Comparison of ENCODE assay signal across 21 cellular contexts in the genomic region with DNA sequence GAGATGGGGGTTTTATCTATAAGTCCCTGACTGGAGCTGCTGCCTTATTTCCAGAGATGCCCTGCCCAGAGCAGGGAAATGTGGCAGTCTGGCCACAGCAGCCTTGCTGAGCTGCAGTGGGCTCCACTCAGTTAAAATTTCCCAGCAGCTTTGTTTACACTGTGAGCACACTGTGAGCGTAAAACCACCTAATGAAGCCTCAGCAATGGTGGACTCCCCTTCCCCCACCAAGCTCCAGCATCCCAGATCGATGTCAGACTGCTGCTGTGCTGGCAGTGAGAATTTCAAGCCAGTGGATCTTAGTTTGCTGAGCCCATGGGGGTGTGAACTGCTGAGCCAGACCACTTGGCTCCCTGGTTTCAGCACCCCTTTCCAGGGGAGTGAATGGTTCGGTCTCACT.
A peak's percentile ranks its signal among the peaks of the same experiment; 100 is the strongest.
DNase-seq lines count a peak whose midpoint lies in the region; ATAC-seq and TF ChIP-seq lines count a peak whose summit lies in the region.
"Had no signal": no experiment of that assay in that cellular context is flagged by ENCODE, and none has a peak within 500 bp of the region (broad histone marks: within the 10 kb centered on the region; RNA-seq: fewer than 3 reads in every experiment).

No MANE protein-coding gene starts in this region.

- H3K9me3 ChIP-seq in BE2C = no peaks in the 10 kb centered on the region
- H3K9me3 ChIP-seq: BLaER1 treated with 17β-estradiol and CSF1 and Interleukin-3, amounts not matched to agents 10 nM and 100 nM had no signal

- no peaks in the 10 kb centered on the region for H3K36me3 ChIP-seq in GM23338 (ENCODE audit: insufficient read depth)
- H3K36me3 ChIP-seq in BE2C = no peaks in the 10 kb centered on the region
- H3K36me3 ChIP-seq: BLaER1 treated with 17β-estradiol and CSF1 and Interleukin-3, amounts not matched to agents 10 nM and 100 nM had no signal

- no peaks in the 10 kb centered on the region for H3F3A ChIP-seq in GM23338 (replicated peaks; ENCODE audit: low read depth)

- TF ChIP-seq CTCF in GM23338 (conservative IDR thresholded peaks at IDR 0.05; ENCODE audit: low read depth in 2 of 2) (no peak), GM10248 (IDR thresholded peaks at IDR 0.05; ENCODE audit: control extremely low read depth, extremely low read depth, low read depth, missing control alignments) (no peak), BE2C (IDR thresholded peaks at IDR 0.05; ENCODE audit: low read depth, low read length) (no peak)

- CTCF ChIA-PET in GM10248 (lab: Yijun Ruan, JAX) = no interaction called here

- peak overlapping the region; percentile 32; the same call in 1 of the 2 replicates for H2AFZ ChIP-seq in GM23338

- POLR2A ChIA-PET in GM10248 (lab: Yijun Ruan, JAX) = no interaction called here

- H3K4me1 Mint-ChIP-seq in GM23338 = peaks cover 15% of the 10 kb centered on the region

- H3K27ac ChIP-seq in GM23338 (ENCODE audit: low read depth) = no peak overlapping the region
- H3K27ac ChIP-seq: 22Rv1; BLaER1 treated with 17β-estradiol and CSF1 and Interleukin-3, amounts not matched to agents 10 nM and 100 nM; RWPE1 had no signal

- H3K4me3 ChIP-seq in GM23338 (no peak overlapping the region), BE2C (ENCODE audit: low read depth, low read length) (no peak overlapping the region)
- H3K4me3 ChIP-seq: BLaER1 treated with 17β-estradiol and CSF1 and Interleukin-3, amounts not matched to agents 10 nM and 100 nM had no signal

- H3K79me2 ChIP-seq in GM23338 (replicated peaks; ENCODE audit: insufficient read depth) = no peaks in the 10 kb centered on the region

- H3K4me1 ChIP-seq in GM23338 (ENCODE audit: insufficient read depth) = peaks cover 14% of the 10 kb centered on the region; the same call in 1 of the 2 replicates
- H3K4me1 ChIP-seq in BE2C = no peaks in the 10 kb centered on the region
- H3K4me1 ChIP-seq: BLaER1 treated with 17β-estradiol and CSF1 and Interleukin-3, amounts not matched to agents 10 nM and 100 nM had no signal

- H3K36me3 Mint-ChIP-seq in GM23338 (ENCODE audit: low read depth) = peaks cover 6% of the 10 kb centered on the region; the same call in 2 of the 3 replicates
- H3K36me3 Mint-ChIP-seq: CD8-positive, alpha-beta T cell had no signal

- peak in 2 of 3 experiments; percentile 4 to 51 for DNase-seq in NCI-H1417 (lab: John Stamatoyannopoulos, UW)
- DNase-seq in NCI-H1417 treated with DMSO at 0.1 percent for 48 hours (lab: John Stamatoyannopoulos, UW) = no peak
- DNase-seq in GM23338 (ENCODE audit: low spot score) = no peak
- peak; percentile 86 for DNase-seq in NCI-H748 (lab: John Stamatoyannopoulos, UW; ENCODE audit: unreplicated experiment)
- peak; percentile 44 for DNase-seq in left kidney (ENCODE audit: low read depth, low spot score)
- no peak for DNase-seq in NCI-H345 treated with DMSO at 0.1 percent for 48 hours (lab: John Stamatoyannopoulos, UW; ENCODE audit: unreplicated experiment)
- DNase-seq in GM10248 (ENCODE audit: extremely low spot score) = no peak
- no peak for DNase-seq in BE2C
- DNase-seq: ACHN; Calu3; CD8-positive, alpha-beta T cell; GDM1; Kasumi-1; NCI-H1436; NCI-H2029; NCI-H446 treated with DMSO at 0.1 percent for 48 hours; T-helper 1 cell had no signal

- peaks cover 8% of the 10 kb centered on the region for H3K27me3 Mint-ChIP-seq in GM23338 (ENCODE audit: insufficient read depth, low read depth, poor library complexity)

- ATAC-seq in GM23338 = no peak
- ATAC-seq: CD8-positive, alpha-beta T cell; HCT116 had no signal

- H3K27ac Mint-ChIP-seq in GM23338 = no peak overlapping the region
- H3K27ac Mint-ChIP-seq: CD8-positive, alpha-beta T cell had no signal

- H3K9me2 ChIP-seq in GM23338 (ENCODE audit: insufficient read depth) = peaks cover 7% of the 10 kb centered on the region; the same call in 1 of the 2 replicates

- H3K27me3 ChIP-seq in GM23338 (ENCODE audit: insufficient read depth) (no peaks in the 10 kb centered on the region), BE2C (peaks cover 4% of the 10 kb centered on the region; the same call in 1 of the 2 replicates)
- H3K27me3 ChIP-seq: BLaER1 treated with 17β-estradiol and CSF1 and Interleukin-3, amounts not matched to agents 10 nM and 100 nM had no signal

- no peaks in the 10 kb centered on the region; the same call in 1 of the 3 replicates for H3K9me3 Mint-ChIP-seq in GM23338
- H3K9me3 Mint-ChIP-seq: CD8-positive, alpha-beta T cell had no signal

- no peak overlapping the region for H3K4me2 ChIP-seq in GM23338
- H3K4me2 ChIP-seq: BLaER1 treated with 17β-estradiol and CSF1 and Interleukin-3, amounts not matched to agents 10 nM and 100 nM had no signal

- no peak overlapping the region for H3K4me3 Mint-ChIP-seq in GM23338
- H3K4me3 Mint-ChIP-seq: CD8-positive, alpha-beta T cell had no signal

- H4K20me1 ChIP-seq in GM23338 (replicated peaks; ENCODE audit: insufficient read depth) = no peaks in the 10 kb centered on the region
- H4K20me1 ChIP-seq: BLaER1 treated with 17β-estradiol and CSF1 and Interleukin-3, amounts not matched to agents 10 nM and 100 nM had no signal

TF ChIP-seq in GM23338, 12 proteins besides CTCF, POLR2A, EP300 and RAD21:
- TF ChIP-seq POLR2AphosphoS5 (IDR thresholded peaks at IDR 0.05; ENCODE audit: low read depth) (no peak), EZH2 (IDR thresholded peaks at IDR 0.05; ENCODE audit: low read depth, unreplicated experiment) (no peak), ZNF331 (CRISPR knock-in tag; IDR thresholded peaks at IDR 0.05; ENCODE audit: low read depth) (no peak), ETS1 (IDR thresholded peaks at IDR 0.05) (no peak), ZNF114 (CRISPR knock-in tag; IDR thresholded peaks at IDR 0.05) (no peak), STAT1 (IDR thresholded peaks at IDR 0.05; ENCODE audit: unreplicated experiment) (no peak)
- TF ChIP-seq, protein P1, sequence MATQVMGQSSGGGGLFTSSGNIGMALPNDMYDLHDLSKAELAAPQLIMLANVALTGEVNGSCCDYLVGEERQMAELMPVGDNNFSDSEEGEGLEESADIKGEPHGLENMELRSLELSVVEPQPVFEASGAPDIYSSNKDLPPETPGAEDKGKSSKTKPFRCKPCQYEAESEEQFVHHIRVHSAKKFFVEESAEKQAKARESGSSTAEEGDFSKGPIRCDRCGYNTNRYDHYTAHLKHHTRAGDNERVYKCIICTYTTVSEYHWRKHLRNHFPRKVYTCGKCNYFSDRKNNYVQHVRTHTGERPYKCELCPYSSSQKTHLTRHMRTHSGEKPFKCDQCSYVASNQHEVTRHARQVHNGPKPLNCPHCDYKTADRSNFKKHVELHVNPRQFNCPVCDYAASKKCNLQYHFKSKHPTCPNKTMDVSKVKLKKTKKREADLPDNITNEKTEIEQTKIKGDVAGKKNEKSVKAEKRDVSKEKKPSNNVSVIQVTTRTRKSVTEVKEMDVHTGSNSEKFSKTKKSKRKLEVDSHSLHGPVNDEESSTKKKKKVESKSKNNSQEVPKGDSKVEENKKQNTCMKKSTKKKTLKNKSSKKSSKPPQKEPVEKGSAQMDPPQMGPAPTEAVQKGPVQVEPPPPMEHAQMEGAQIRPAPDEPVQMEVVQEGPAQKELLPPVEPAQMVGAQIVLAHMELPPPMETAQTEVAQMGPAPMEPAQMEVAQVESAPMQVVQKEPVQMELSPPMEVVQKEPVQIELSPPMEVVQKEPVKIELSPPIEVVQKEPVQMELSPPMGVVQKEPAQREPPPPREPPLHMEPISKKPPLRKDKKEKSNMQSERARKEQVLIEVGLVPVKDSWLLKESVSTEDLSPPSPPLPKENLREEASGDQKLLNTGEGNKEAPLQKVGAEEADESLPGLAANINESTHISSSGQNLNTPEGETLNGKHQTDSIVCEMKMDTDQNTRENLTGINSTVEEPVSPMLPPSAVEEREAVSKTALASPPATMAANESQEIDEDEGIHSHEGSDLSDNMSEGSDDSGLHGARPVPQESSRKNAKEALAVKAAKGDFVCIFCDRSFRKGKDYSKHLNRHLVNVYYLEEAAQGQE (IDR thresholded peaks at IDR 0.05; ENCODE audit: unreplicated experiment) = no peak
TF ChIP-seq in GM23338: peak in this region for 0.

Comparison
In these comparisons a context has a peak if more than half of its experiments do, and no peak if none do; other contexts are left out.
1. DNase-seq: peak in NCI-H1417 (2 of 3), NCI-H748 (single experiment) and left kidney (single experiment); none in NCI-H1417 treated with DMSO at 0.1 percent for 48 hours (single experiment), GM23338 (single experiment), NCI-H345 treated with DMSO at 0.1 percent for 48 hours (single experiment), GM10248 (single experiment) and BE2C (single experiment).